1 cellular context compared by ENCODE assay signal in the genomic region with DNA sequence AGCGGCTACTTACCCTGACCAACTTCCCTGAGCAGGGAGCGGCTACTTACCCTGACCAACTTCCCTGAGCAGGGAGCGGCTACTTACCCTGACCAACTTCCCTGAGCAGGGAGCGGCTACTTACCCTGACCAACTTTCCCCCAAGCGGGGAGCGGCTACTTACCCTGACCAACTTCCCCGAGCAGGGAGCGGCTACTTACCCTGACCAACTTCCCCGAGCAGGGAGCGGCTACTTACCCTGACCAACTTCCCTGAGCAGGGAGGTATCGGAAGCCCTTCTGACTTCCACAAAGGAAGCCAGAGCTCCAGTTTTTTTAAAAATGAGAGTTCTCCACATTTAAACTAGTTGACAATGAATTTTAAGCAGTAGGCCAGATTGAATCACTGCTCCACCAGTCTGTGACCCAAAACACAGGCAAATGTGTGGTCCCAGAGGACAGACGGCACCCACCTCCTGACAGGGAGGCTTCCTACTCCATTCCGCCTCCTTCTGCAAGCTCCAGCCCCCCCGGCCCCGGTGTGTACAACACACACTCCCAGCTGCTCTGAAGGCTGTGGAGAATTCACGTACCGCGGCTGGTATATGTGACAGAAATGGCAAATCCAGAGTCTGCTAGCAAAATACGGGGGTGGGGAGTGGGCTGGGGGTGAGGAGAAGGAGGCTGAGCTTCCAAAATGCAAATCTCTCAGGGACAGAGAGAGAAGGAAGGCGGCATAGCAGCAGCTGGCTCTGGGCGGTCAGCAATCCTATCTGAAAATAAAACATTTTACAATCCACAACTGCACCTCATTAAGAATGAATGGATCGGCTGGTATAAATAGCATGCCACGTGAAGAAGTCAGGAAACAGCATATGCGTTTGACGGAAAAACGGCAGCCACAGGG.
TF ChIP-seq lines count a peak whose summit lies in the region.

No MANE protein-coding gene starts in this region.

TF ChIP-seq in HepG2, 621 proteins besides CTCF, POLR2A, EP300 and RAD21:
- no peak for TF ChIP-seq RFX5 (IDR thresholded peaks at IDR 0.05; ENCODE audit: low read depth, low read length)
